ENCODE assay signal across 8 cellular contexts in genomic region chr7:24821045-24821853, GRCh38.
DNase-seq lines count a peak whose midpoint lies in the region; ATAC-seq and TF ChIP-seq lines count a peak whose summit lies in the region.

No MANE protein-coding gene starts in this region.

- no peaks in the 10 kb centered on the region for H3K79me2 ChIP-seq in Loucy (ENCODE audit: insufficient read depth, low read length)

- no peaks in the 10 kb centered on the region for H3K27me3 Mint-ChIP-seq in chondrocyte (ENCODE audit: low read depth)
- no peaks in the 10 kb centered on the region for H3K27me3 Mint-ChIP-seq in stimulated activated naive CD8-positive, alpha-beta T cell treated with anti-CD3 and anti-CD28 coated beads, Interleukin-15, amount 100 ng/mL, for 72 hours

- DNase-seq in GM12865 (ENCODE audit: low read depth) (peak; percentile 92), HAP-1 (ENCODE audit: low spot score in 2 of 2) (peak; percentile 70 to 77), chondrocyte (ENCODE audit: low spot score) (no peak), cerebellar cortex (ENCODE audit: low spot score) (no peak)
- DNase-seq in activated CD4-positive, alpha-beta T cell treated with anti-CD3 and anti-CD28 coated beads for 1 hour, result peak; percentile 68
- peak; percentile 77 to 86 for DNase-seq in stimulated activated naive CD8-positive, alpha-beta T cell treated with anti-CD3 and anti-CD28 coated beads, Interleukin-15, amount 100 ng/mL, for 72 hours

- peak overlapping the region; percentile 4; the same call in 1 of the 2 replicates for H3K4me3 ChIP-seq in GM12865 (ENCODE audit: low read depth, low read length)
- H3K4me3 ChIP-seq in HAP-1, result no peak overlapping the region
- peak overlapping the region; percentile 64 for H3K4me3 ChIP-seq in Loucy (ENCODE audit: low read length, poor library complexity, severe bottlenecking)
- no peak overlapping the region for H3K4me3 ChIP-seq in muscle layer of duodenum (ENCODE audit: low read depth in 1 of 2, low read length in 2 of 2)

- H3K9me2 ChIP-seq in Loucy (replicated peaks; ENCODE audit: low read depth, low read length), result no peaks in the 10 kb centered on the region

- peaks cover 21% of the 10 kb centered on the region for H3K4me1 ChIP-seq in HAP-1
- peaks cover 29% of the 10 kb centered on the region for H3K4me1 ChIP-seq in Loucy (ENCODE audit: insufficient read depth, low read length, poor library complexity, severe bottlenecking)
- H3K4me1 ChIP-seq in muscle layer of duodenum (ENCODE audit: control insufficient read depth in 1 of 2, insufficient read depth in 2 of 2, low read length in 2 of 2), result peaks cover 6 to 9% of the 10 kb centered on the region in 2 donors

- peak overlapping the region; percentile 48 for H3K9ac ChIP-seq in Loucy (ENCODE audit: low read depth, low read length, poor library complexity, severe bottlenecking)

- H3K9me3 ChIP-seq in HAP-1 (no peaks in the 10 kb centered on the region), Loucy (ENCODE audit: insufficient read depth, low read depth, low read length) (no peaks in the 10 kb centered on the region), muscle layer of duodenum (ENCODE audit: control insufficient read depth in 1 of 2, low read length in 2 of 2) (no peaks in the 10 kb centered on the region)

- H3K36me3 Mint-ChIP-seq in chondrocyte (ENCODE audit: low read depth), result peaks cover 5% of the 10 kb centered on the region

- TF ChIP-seq CTCF in GM12865 (IDR thresholded peaks at IDR 0.05; ENCODE audit: insufficient read depth, low read depth, low read length, missing control alignments), result no peak
- no peak; the same call in 1 of the 2 replicates for TF ChIP-seq CTCF in Loucy (conservative IDR thresholded peaks at IDR 0.05; ENCODE audit: low read length)
- TF ChIP-seq CTCF in chondrocyte (IDR thresholded peaks at IDR 0.05), result peak; percentile 52

- H4K20me1 ChIP-seq in Loucy (ENCODE audit: insufficient read depth, low read length, poor library complexity, severe bottlenecking), result no peaks in the 10 kb centered on the region

- no peaks in the 10 kb centered on the region for H3K9me3 Mint-ChIP-seq in chondrocyte (ENCODE audit: low read depth)
- no peaks in the 10 kb centered on the region for H3K9me3 Mint-ChIP-seq in stimulated activated naive CD8-positive, alpha-beta T cell treated with anti-CD3 and anti-CD28 coated beads, Interleukin-15, amount 100 ng/mL, for 72 hours

- no peak overlapping the region for H2AFZ ChIP-seq in Loucy (ENCODE audit: low read length)

- peak overlapping the region; percentile 84 for H3K4me2 ChIP-seq in Loucy (ENCODE audit: low read depth, low read length, poor library complexity, severe bottlenecking)

- peak overlapping the region; percentile 74 for H3K27ac Mint-ChIP-seq in chondrocyte (ENCODE audit: unreplicated experiment)
- H3K27ac Mint-ChIP-seq in stimulated activated naive CD8-positive, alpha-beta T cell treated with anti-CD3 and anti-CD28 coated beads, Interleukin-15, amount 100 ng/mL, for 72 hours, result peak overlapping the region; percentile 90 to 97

- H3K27ac ChIP-seq in muscle layer of duodenum (ENCODE audit: low read length), result peak overlapping the region; percentile 24

- H3K4me3 Mint-ChIP-seq in chondrocyte (ENCODE audit: unreplicated experiment), result no peak overlapping the region
- peak overlapping the region; percentile 53 to 79 for H3K4me3 Mint-ChIP-seq in stimulated activated naive CD8-positive, alpha-beta T cell treated with anti-CD3 and anti-CD28 coated beads, Interleukin-15, amount 100 ng/mL, for 72 hours

- ATAC-seq in stimulated activated naive CD8-positive, alpha-beta T cell treated with anti-CD3 and anti-CD28 coated beads, Interleukin-15, amount 100 ng/mL, for 72 hours, result peak; percentile 96

- H3K27me3 ChIP-seq in HAP-1 (ENCODE audit: low read depth), result no peaks in the 10 kb centered on the region
- no peaks in the 10 kb centered on the region for H3K27me3 ChIP-seq in Loucy (ENCODE audit: insufficient read depth, low read length, poor library complexity, severe bottlenecking)
- no peaks in the 10 kb centered on the region for H3K27me3 ChIP-seq in muscle layer of duodenum (ENCODE audit: low read depth, low read length)

- H3K4me1 Mint-ChIP-seq in chondrocyte (ENCODE audit: low read depth), result peaks cover 31% of the 10 kb centered on the region
- peaks cover 48% of the 10 kb centered on the region for H3K4me1 Mint-ChIP-seq in stimulated activated naive CD8-positive, alpha-beta T cell treated with anti-CD3 and anti-CD28 coated beads, Interleukin-15, amount 100 ng/mL, for 72 hours

- H3K36me3 ChIP-seq in HAP-1 (replicated peaks) (peaks cover 4% of the 10 kb centered on the region; the same call in 1 of the 2 replicates), Loucy (ENCODE audit: insufficient read depth, low read length) (peaks cover 34% of the 10 kb centered on the region; the same call in 1 of the 2 replicates), muscle layer of duodenum (ENCODE audit: control insufficient read depth in 1 of 2, insufficient read depth in 2 of 2, low read length in 2 of 2) (no peaks in the 10 kb centered on the region)

- H3F3A ChIP-seq in Loucy (ENCODE audit: low read depth), result peaks cover 12% of the 10 kb centered on the region

- in situ Hi-C loops in HAP-1 (cut with MboI; ENCODE audit: low sequenced_read_pairs), result loop anchor here (5.0 kb wide), 1 partner anchor 271 kb away; no protein-coding TSS in a partner anchor

Comparison
In these comparisons a context has a peak if more than half of its experiments do, and no peak if none do; other contexts are left out.
1. DNase-seq: peak in GM12865 (single experiment), HAP-1 (2 of 2), activated CD4-positive, alpha-beta T cell treated with anti-CD3 and anti-CD28 coated beads for 1 hour (single experiment) and stimulated activated naive CD8-positive, alpha-beta T cell treated with anti-CD3 and anti-CD28 coated beads, Interleukin-15, amount 100 ng/mL, for 72 hours (2 of 2); none in chondrocyte (single experiment) and cerebellar cortex (single experiment).
2. H3K4me3 ChIP-seq: peak in GM12865 (single experiment) and Loucy (single experiment); none in HAP-1 (single experiment) and muscle layer of duodenum (0 of 2).